29 cellular contexts compared by ENCODE assay signal in the genomic region with DNA sequence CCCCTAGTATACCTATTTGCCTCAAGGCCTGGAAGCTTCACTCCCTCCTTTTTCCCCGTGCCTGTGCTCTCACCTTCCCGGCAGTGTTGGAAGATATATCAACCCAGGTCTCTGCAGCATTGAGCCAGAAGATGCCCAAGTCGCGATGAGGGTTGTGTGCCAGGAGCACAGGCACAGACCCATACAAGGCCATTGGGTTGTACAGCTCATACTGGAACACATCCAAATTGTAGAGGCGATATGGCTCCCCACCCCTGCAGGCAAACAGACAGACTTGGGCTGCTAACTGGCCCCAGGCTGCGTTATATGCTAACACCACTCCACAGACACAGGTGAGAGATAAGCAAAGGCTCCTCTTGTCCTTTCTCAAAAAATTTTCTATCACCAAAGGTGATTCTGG. TPM values are rescaled to one million over a fixed set of nuclear protein-coding genes. Genes with fewer than 3 reads are reported as not detected.
DNase-seq lines count a peak whose midpoint lies in the region; ATAC-seq and TF ChIP-seq lines count a peak whose summit lies in the region.
"Had no signal": no experiment of that assay in that cellular context is flagged by ENCODE, and none has a peak within 500 bp of the region (broad histone marks: within the 10 kb centered on the region; RNA-seq: fewer than 3 reads in every experiment).

No MANE protein-coding gene starts in this region.

- no peaks in the 10 kb centered on the region for H3K27me3 ChIP-seq in prostate gland (replicated peaks; ENCODE audit: insufficient read depth)
- H3K27me3 ChIP-seq: ascending aorta, BE2C, esophagus squamous epithelium, foreskin keratinocyte, left lung, right lobe of liver, spleen, stomach, thyroid gland had no signal

- WGBS in prostate gland: 86% methylated on average over 6 of the region's 6 CpGs

- H3K4me3 Mint-ChIP-seq in activated CD8-positive, alpha-beta T cell treated with anti-CD3 and anti-CD28 coated beads, Interleukin-2, amount 10 ng/mL, durations not matched to agents 7 days and 5 days: no peak overlapping the region
- H3K4me3 Mint-ChIP-seq in type B pancreatic cell: no peak overlapping the region
- H3K4me3 Mint-ChIP-seq: activated naive CD4-positive, alpha-beta T cell treated with anti-CD3 and anti-CD28 coated beads, Interleukin-2, amount 50 U/mL, for 24 hours; activated T-cell treated with anti-CD3 and anti-CD28 coated beads, Interleukin-2, amount 50 U/mL, for 4 hours; H9; memory B cell had no signal

- peaks cover 27 to 43% of the 10 kb centered on the region in 2 donors for H3K36me3 Mint-ChIP-seq in activated naive CD4-positive, alpha-beta T cell treated with anti-CD3 and anti-CD28 coated beads, Interleukin-2, amount 50 U/mL, for 72 hours
- peaks cover 83% of the 10 kb centered on the region for H3K36me3 Mint-ChIP-seq in activated CD8-positive, alpha-beta T cell treated with anti-CD3 and anti-CD28 coated beads, Interleukin-2, amount 10 ng/mL, durations not matched to agents 7 days and 5 days (ENCODE audit: low read depth)
- H3K36me3 Mint-ChIP-seq in type B pancreatic cell: peaks cover 37% of the 10 kb centered on the region

- POLR2A ChIA-PET in activated CD8-positive, alpha-beta T cell treated with anti-CD3 and anti-CD28 coated beads, Interleukin-2, amount 10 ng/mL, durations not matched to agents 7 days and 5 days (lab: Charles Lee): no interaction called here

- no peaks in the 10 kb centered on the region for H3K9me3 Mint-ChIP-seq in activated naive CD4-positive, alpha-beta T cell treated with anti-CD3 and anti-CD28 coated beads, Interleukin-2, amount 50 U/mL, for 72 hours
- H3K9me3 Mint-ChIP-seq in activated CD8-positive, alpha-beta T cell treated with anti-CD3 and anti-CD28 coated beads, Interleukin-2, amount 10 ng/mL, durations not matched to agents 7 days and 5 days (ENCODE audit: insufficient read depth): no peaks in the 10 kb centered on the region
- H3K9me3 Mint-ChIP-seq in type B pancreatic cell: no peaks in the 10 kb centered on the region
- H3K9me3 Mint-ChIP-seq: activated naive CD4-positive, alpha-beta T cell treated with anti-CD3 and anti-CD28 coated beads, Interleukin-2, amount 50 U/mL, for 24 hours; activated T-cell treated with anti-CD3 and anti-CD28 coated beads, Interleukin-2, amount 50 U/mL, for 4 hours; H9; memory B cell had no signal

- TF ChIP-seq POLR2A in prostate gland (IDR thresholded peaks at IDR 0.05): no peak

- H3K4me1 ChIP-seq in prostate gland (replicated peaks): no peaks in the 10 kb centered on the region
- H3K4me1 ChIP-seq: ascending aorta, BE2C, esophagus squamous epithelium, foreskin keratinocyte, left lung, right lobe of liver, thyroid gland had no signal

- DNase-seq in activated naive CD4-positive, alpha-beta T cell treated with anti-CD3 and anti-CD28 coated beads, Interleukin-2, amount 50 U/mL, for 72 hours (ENCODE audit: low spot score in 2 of 2): no peak
- no peak for DNase-seq in activated naive CD4-positive, alpha-beta T cell (lab: John Stamatoyannopoulos, UW)
- no peak for DNase-seq in activated CD8-positive, alpha-beta T cell treated with anti-CD3 and anti-CD28 coated beads, Interleukin-2, amount 10 ng/mL, durations not matched to agents 7 days and 5 days
- DNase-seq in left colon (no peak), type B pancreatic cell (ENCODE audit: extremely low spot score, unreplicated experiment) (no peak), NOMO-1 treated with DMSO at 0.1 percent for 48 hours (lab: John Stamatoyannopoulos, UW; ENCODE audit: unreplicated experiment) (no peak), prostate gland (ENCODE audit: low spot score) (no peak)
- DNase-seq: activated CD4-positive, alpha-beta T cell treated with anti-CD3 and anti-CD28 coated beads for 1 hour; activated T-cell treated with anti-CD3 and anti-CD28 coated beads, Interleukin-2, amount 50 U/mL, for 4 hours; BE2C; cortex of kidney; DMS153; esophagus squamous epithelium; H9; head of caudate nucleus; left lung; NCI-H2029; NCI-H526; PC-3; right lobe of liver; spleen; stimulated activated CD8-positive, alpha-beta memory T cell treated with anti-CD3 and anti-CD28 coated beads, Interleukin-4, amount 100 ng/mL, for 48 hours; stomach; thyroid gland had no signal

- peaks cover 19% of the 10 kb centered on the region for H3K4me1 Mint-ChIP-seq in activated CD8-positive, alpha-beta T cell treated with anti-CD3 and anti-CD28 coated beads, Interleukin-2, amount 10 ng/mL, durations not matched to agents 7 days and 5 days (ENCODE audit: low read depth)
- no peaks in the 10 kb centered on the region for H3K4me1 Mint-ChIP-seq in type B pancreatic cell (ENCODE audit: unreplicated experiment)
- H3K4me1 Mint-ChIP-seq: H9 had no signal

- CTCF ChIA-PET in activated CD8-positive, alpha-beta T cell treated with anti-CD3 and anti-CD28 coated beads, Interleukin-2, amount 10 ng/mL, durations not matched to agents 7 days and 5 days (lab: Charles Lee): no interaction called here

- peaks cover 25 to 65% of the 10 kb centered on the region in 2 donors for H3K36me3 ChIP-seq in prostate gland

- intact Hi-C loops in left colon (cut with DNase I, micrococcal nuclease) (no loop called here), prostate gland (cut with DNase I) (no loop called here)

- no peak overlapping the region for H3K27ac ChIP-seq in prostate gland
- H3K27ac ChIP-seq: ascending aorta, esophagus squamous epithelium, foreskin keratinocyte, left lung, right lobe of liver, spleen, thyroid gland had no signal

- H3K27ac Mint-ChIP-seq in activated naive CD4-positive, alpha-beta T cell treated with anti-CD3 and anti-CD28 coated beads, Interleukin-2, amount 50 U/mL, for 72 hours: peak overlapping the region; percentile 62 to 72
- peak overlapping the region; percentile 13 for H3K27ac Mint-ChIP-seq in activated CD8-positive, alpha-beta T cell treated with anti-CD3 and anti-CD28 coated beads, Interleukin-2, amount 10 ng/mL, durations not matched to agents 7 days and 5 days
- peak overlapping the region; percentile 19 for H3K27ac Mint-ChIP-seq in type B pancreatic cell
- H3K27ac Mint-ChIP-seq: memory B cell had no signal

- ATAC-seq in activated naive CD4-positive, alpha-beta T cell treated with anti-CD3 and anti-CD28 coated beads, Interleukin-2, amount 50 U/mL, for 72 hours: no peak
- no peak for ATAC-seq in activated CD8-positive, alpha-beta T cell treated with anti-CD3 and anti-CD28 coated beads, Interleukin-2, amount 10 ng/mL, durations not matched to agents 7 days and 5 days
- ATAC-seq in left colon: peak; percentile 51
- ATAC-seq: activated T-cell treated with anti-CD3 and anti-CD28 coated beads, Interleukin-2, amount 50 U/mL, for 4 hours; foreskin keratinocyte; left lung; PC-3; right lobe of liver; Right ventricle myocardium inferior had no signal

- no peaks in the 10 kb centered on the region for H3K9me3 ChIP-seq in prostate gland
- H3K9me3 ChIP-seq: ascending aorta, BE2C, esophagus squamous epithelium, left lung, right lobe of liver, spleen, stomach, thyroid gland had no signal

- TF ChIP-seq CTCF in type B pancreatic cell (conservative IDR thresholded peaks at IDR 0.05) (no peak), prostate gland (IDR thresholded peaks at IDR 0.05) (no peak)

- no peak overlapping the region for H3K4me3 ChIP-seq in prostate gland
- H3K4me3 ChIP-seq: ascending aorta, esophagus squamous epithelium, left lung, right lobe of liver, spleen, stomach, thyroid gland had no signal

- H3K27me3 Mint-ChIP-seq in activated CD8-positive, alpha-beta T cell treated with anti-CD3 and anti-CD28 coated beads, Interleukin-2, amount 10 ng/mL, durations not matched to agents 7 days and 5 days (ENCODE audit: low read depth): no peaks in the 10 kb centered on the region
- H3K27me3 Mint-ChIP-seq in type B pancreatic cell: no peaks in the 10 kb centered on the region
- H3K27me3 Mint-ChIP-seq: activated naive CD4-positive, alpha-beta T cell treated with anti-CD3 and anti-CD28 coated beads, Interleukin-2, amount 50 U/mL, for 24 hours; memory B cell had no signal

RNA-seq across cellular contexts. Expression of gene B3GAT3, which starts 10.7 kb away (rescaled TPM):
- total RNA-seq in activated naive CD4-positive, alpha-beta T cell treated with anti-CD3 and anti-CD28 coated beads, Interleukin-2, amount 50 U/mL, for 72 hours: 10 to 100 TPM; 69.6 to 79.5 TPM
- total RNA-seq in activated CD8-positive, alpha-beta T cell treated with anti-CD3 and anti-CD28 coated beads, Interleukin-2, amount 10 ng/mL, durations not matched to agents 7 days and 5 days: 10 to 100 TPM; 63.0 to 64.8 TPM
- total RNA-seq in left colon (10 to 100 TPM; 27.0 to 28.8 TPM), type B pancreatic cell (ENCODE audit: low replicate concordance) (43.4 and 50.0 TPM in 2 replicates), prostate gland (10 to 100 TPM; 57.0 to 75.3 TPM)

RNA-seq across cellular contexts. Expression of gene GANAB, which starts 13.9 kb away (rescaled TPM):
- 100 to 1,000 TPM; 187 to 241 TPM for total RNA-seq in activated naive CD4-positive, alpha-beta T cell treated with anti-CD3 and anti-CD28 coated beads, Interleukin-2, amount 50 U/mL, for 72 hours
- total RNA-seq in activated CD8-positive, alpha-beta T cell treated with anti-CD3 and anti-CD28 coated beads, Interleukin-2, amount 10 ng/mL, durations not matched to agents 7 days and 5 days: 100 to 1,000 TPM; 297 to 310 TPM
- 100 to 1,000 TPM; 214 to 270 TPM for total RNA-seq in left colon
- 278 and 372 TPM in 2 replicates for total RNA-seq in type B pancreatic cell (ENCODE audit: low replicate concordance)
- 100 to 1,000 TPM; 163 to 199 TPM for total RNA-seq in prostate gland

RNA-seq across cellular contexts. Expression of gene ROM1, which starts 19.4 kb away (rescaled TPM):
- 1 to 10 TPM; 1.1 to 1.9 TPM for total RNA-seq in activated naive CD4-positive, alpha-beta T cell treated with anti-CD3 and anti-CD28 coated beads, Interleukin-2, amount 50 U/mL, for 72 hours
- total RNA-seq in activated CD8-positive, alpha-beta T cell treated with anti-CD3 and anti-CD28 coated beads, Interleukin-2, amount 10 ng/mL, durations not matched to agents 7 days and 5 days: 1 to 10 TPM; 1.3 to 2.0 TPM
- total RNA-seq in left colon (1 to 10 TPM; 2.0 to 3.2 TPM), type B pancreatic cell (ENCODE audit: low replicate concordance) (1.4 and 1.8 TPM in 2 replicates), prostate gland (10 to 100 TPM in 1 of 2 donors, 1 to 10 TPM in 1; 8.0 to 12.7 TPM)
- total RNA-seq: ascending aorta had no signal

RNA-seq across cellular contexts. Expression of gene EML3, which starts 19.9 kb away (rescaled TPM):
- total RNA-seq in activated naive CD4-positive, alpha-beta T cell treated with anti-CD3 and anti-CD28 coated beads, Interleukin-2, amount 50 U/mL, for 72 hours: 100 to 1,000 TPM; 104 to 141 TPM
- total RNA-seq in activated CD8-positive, alpha-beta T cell treated with anti-CD3 and anti-CD28 coated beads, Interleukin-2, amount 10 ng/mL, durations not matched to agents 7 days and 5 days: 100 to 1,000 TPM; 120 to 144 TPM
- total RNA-seq in left colon (10 to 100 TPM; 45.4 to 57.9 TPM), type B pancreatic cell (ENCODE audit: low replicate concordance) (46.0 and 76.0 TPM in 2 replicates), prostate gland (10 to 100 TPM; 50.2 to 80.1 TPM)

RNA-seq across cellular contexts. Expression of gene INTS5, which starts 20.6 kb away (rescaled TPM):
- 10 to 100 TPM; 11.8 to 32.5 TPM for total RNA-seq in activated naive CD4-positive, alpha-beta T cell treated with anti-CD3 and anti-CD28 coated beads, Interleukin-2, amount 50 U/mL, for 72 hours
- total RNA-seq in activated CD8-positive, alpha-beta T cell treated with anti-CD3 and anti-CD28 coated beads, Interleukin-2, amount 10 ng/mL, durations not matched to agents 7 days and 5 days: 10 to 100 TPM; 28.9 to 29.2 TPM
- 10 to 100 TPM; 16.6 to 17.1 TPM for total RNA-seq in left colon
- 26.5 and 28.3 TPM in 2 replicates for total RNA-seq in type B pancreatic cell (ENCODE audit: low replicate concordance)
- total RNA-seq in prostate gland: 10 to 100 TPM; 34.0 to 35.3 TPM

Comparison
In these comparisons a context has a peak if more than half of its experiments do, and no peak if none do; other contexts are left out.
1. H3K27ac Mint-ChIP-seq: peak in every context shown above with its lines; median percentile 67 in activated naive CD4-positive, alpha-beta T cell treated with anti-CD3 and anti-CD28 coated beads, Interleukin-2, amount 50 U/mL, for 72 hours; 19 in type B pancreatic cell; 13 in activated CD8-positive, alpha-beta T cell treated with anti-CD3 and anti-CD28 coated beads, Interleukin-2, amount 10 ng/mL, durations not matched to agents 7 days and 5 days.